ENCODE assay signal across 16 cellular contexts in the genomic region with DNA sequence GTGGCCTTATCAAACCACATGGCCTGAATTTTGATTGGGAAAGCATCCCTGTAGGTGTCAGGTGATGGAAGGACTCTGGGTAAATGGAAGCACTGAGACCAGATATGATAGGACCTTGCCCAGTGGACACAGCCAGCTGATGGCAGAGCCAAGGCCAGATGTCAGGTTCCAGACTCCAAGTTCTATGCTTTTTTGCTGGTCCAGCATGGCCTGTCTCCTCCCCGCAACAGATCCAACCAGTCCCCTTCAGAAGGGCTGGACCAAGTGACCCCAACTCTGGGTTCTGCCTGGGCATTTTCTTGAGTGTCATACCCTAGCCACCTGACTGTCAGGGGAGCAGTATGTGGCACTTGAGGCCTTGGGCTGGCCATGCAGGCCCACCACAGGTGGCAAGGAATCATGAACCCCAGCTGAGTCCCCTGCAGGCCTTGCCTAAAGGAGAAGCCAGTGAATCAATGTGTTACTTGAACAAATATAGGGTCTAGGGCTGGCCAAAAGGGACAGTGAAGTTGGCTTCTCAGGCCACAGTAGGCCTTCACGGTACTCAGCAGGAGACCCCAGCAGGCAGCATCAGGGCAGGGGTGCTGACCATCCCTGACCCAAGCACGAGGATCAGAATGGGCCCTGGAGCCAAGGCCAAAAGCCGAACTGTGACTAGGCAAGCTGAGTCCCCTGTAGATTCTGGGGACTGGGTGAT. TPM values are rescaled to one million over a fixed set of nuclear protein-coding genes. Genes with fewer than 3 reads are reported as not detected.
DNase-seq lines count a peak whose midpoint lies in the region; FAIRE-seq and TF ChIP-seq lines count a peak whose summit lies in the region.
"Had no signal": no experiment of that assay in that cellular context is flagged by ENCODE, and none has a peak within 500 bp of the region (broad histone marks: within the 10 kb centered on the region; RNA-seq: fewer than 3 reads in every experiment).

No MANE protein-coding gene starts in this region.

- no peaks in the 10 kb centered on the region for H3K36me3 ChIP-seq in breast epithelium
- peaks cover 3% of the 10 kb centered on the region for H3K36me3 ChIP-seq in osteoblast (ENCODE audit: insufficient read depth, low read length)
- H3K36me3 ChIP-seq in testis (ENCODE audit: low read depth, missing control alignments): no peaks in the 10 kb centered on the region
- no peaks in the 10 kb centered on the region for H3K36me3 ChIP-seq in Karpas-422 (ENCODE audit: insufficient read depth, low read length)

- DNase-seq in breast epithelium (ENCODE audit: low spot score in 2 of 2): peak; percentile 12 to 13
- DNase-seq in MCF 10A (ENCODE audit: unreplicated experiment): no peak
- peak; percentile 32 for DNase-seq in chondrocyte (ENCODE audit: low spot score)
- DNase-seq in osteoblast (ENCODE audit: insufficient read length, low spot score, missing footprints): peak; percentile 55
- peak; percentile 10 for DNase-seq in testis
- DNase-seq in stimulated activated CD4-positive, alpha-beta T cell treated with anti-CD3 and anti-CD28 coated beads, Interleukin-4, amount 100 ng/mL, for 4 hours: no peak
- no peak for DNase-seq in Karpas-422
- DNase-seq in frontal cortex (ENCODE audit: low spot score in 2 of 2): no peak
- DNase-seq: Caco-2, Kasumi-1, NCI-H1930, NCI-H2171 treated with DMSO at 0.1 percent for 48 hours, NCI-H510A had no signal

- H3K27ac Mint-ChIP-seq in MCF 10A (ENCODE audit: low read depth, unreplicated experiment): no peak overlapping the region
- no peak overlapping the region for H3K27ac Mint-ChIP-seq in chondrocyte (ENCODE audit: unreplicated experiment)

- H3K4me3 ChIP-seq in breast epithelium (no peak overlapping the region), osteoblast (ENCODE audit: insufficient read depth, low read length) (no peak overlapping the region), testis (no peak overlapping the region), Karpas-422 (ENCODE audit: low read length) (no peak overlapping the region)
- H3K4me3 ChIP-seq: A549 had no signal

- WGBS in testis, 2 donors: 93 to 94% methylated on average over 4 of the region's 4 CpGs

- intact Hi-C loops in breast epithelium (cut with DNase I; ENCODE audit: low total_unique reads): no loop called here
- intact Hi-C loops in MCF 10A (cut with micrococcal nuclease): no loop called here
- intact Hi-C loops in testis (cut with DNase I; ENCODE audit: low total_unique reads): no loop called here

- H4K20me1 ChIP-seq in osteoblast (ENCODE audit: insufficient read depth, low read length) (peaks cover 59% of the 10 kb centered on the region), Karpas-422 (ENCODE audit: insufficient read depth, low read depth, low read length) (no peaks in the 10 kb centered on the region)

- TF ChIP-seq POLR2A in breast epithelium (IDR thresholded peaks at IDR 0.05) (no peak), testis (IDR thresholded peaks at IDR 0.05) (no peak)

- no peaks in the 10 kb centered on the region for H3K9me3 ChIP-seq in breast epithelium
- H3K9me3 ChIP-seq in osteoblast (ENCODE audit: low read depth, low read length): no peaks in the 10 kb centered on the region
- H3K9me3 ChIP-seq in testis: no peaks in the 10 kb centered on the region
- no peaks in the 10 kb centered on the region for H3K9me3 ChIP-seq in Karpas-422 (ENCODE audit: low read length)
- H3K9me3 ChIP-seq: A549, Caco-2 had no signal

- H2AFZ ChIP-seq in osteoblast (ENCODE audit: low read length) (no peak overlapping the region), Karpas-422 (ENCODE audit: low read length) (no peak overlapping the region)

- H3K9me3 Mint-ChIP-seq in MCF 10A (ENCODE audit: unreplicated experiment) (no peaks in the 10 kb centered on the region), chondrocyte (ENCODE audit: low read depth) (no peaks in the 10 kb centered on the region)
- H3K9me3 Mint-ChIP-seq: CD14-positive monocyte had no signal

- CTCF ChIA-PET in MCF 10A (lab: Yijun Ruan, JAX): interaction anchor here (0.6 to 1.0 kb wide), 3 partner anchors 17 to 276 kb away, joined by 3 read pairs; no protein-coding TSS in a partner anchor

- H3K4me1 ChIP-seq in breast epithelium (peaks cover 8 to 10% of the 10 kb centered on the region in 2 donors), osteoblast (ENCODE audit: insufficient read depth, low read length) (no peaks in the 10 kb centered on the region), testis (peaks cover 4% of the 10 kb centered on the region), Karpas-422 (ENCODE audit: low read length) (peaks cover 11% of the 10 kb centered on the region)
- H3K4me1 ChIP-seq: A549 had no signal

- no TSS peak for BruUV-seq in MCF 10A (replicated peaks; lab: Mats Ljungman, UMichigan)

- H3K4me1 Mint-ChIP-seq in MCF 10A (ENCODE audit: insufficient read depth, unreplicated experiment) (no peaks in the 10 kb centered on the region), chondrocyte (ENCODE audit: low read depth) (peaks cover 30% of the 10 kb centered on the region)

- no peaks in the 10 kb centered on the region for H3K9me2 ChIP-seq in Karpas-422 (replicated peaks; ENCODE audit: insufficient read depth, low read length)

- H3K36me3 Mint-ChIP-seq in MCF 10A (ENCODE audit: insufficient read depth, unreplicated experiment): peaks cover 12% of the 10 kb centered on the region
- H3K36me3 Mint-ChIP-seq in chondrocyte (ENCODE audit: low read depth): peaks cover 6% of the 10 kb centered on the region

- TF ChIP-seq CTCF in breast epithelium (IDR thresholded peaks at IDR 0.05): no peak
- no peak for TF ChIP-seq CTCF in MCF 10A (IDR thresholded peaks at IDR 0.05; ENCODE audit: unreplicated experiment)
- TF ChIP-seq CTCF in chondrocyte (IDR thresholded peaks at IDR 0.05): no peak
- TF ChIP-seq CTCF in osteoblast (IDR thresholded peaks at IDR 0.05; ENCODE audit: extremely low read depth, low read depth, low read length): no peak
- TF ChIP-seq CTCF in testis (IDR thresholded peaks at IDR 0.05): no peak

- H3K79me2 ChIP-seq in osteoblast (ENCODE audit: insufficient read depth, low read length): peaks cover 84% of the 10 kb centered on the region
- peaks cover 46% of the 10 kb centered on the region for H3K79me2 ChIP-seq in Karpas-422 (ENCODE audit: low read length)

- POLR2A ChIA-PET in MCF 10A (lab: Yijun Ruan, JAX): interaction anchor here (1.2 kb wide), 1 partner anchor 206 kb away, joined by 3 read pairs; no protein-coding TSS in a partner anchor

- H3K27ac ChIP-seq in breast epithelium (peak overlapping the region in 1 of 2 donors; percentile 73), osteoblast (ENCODE audit: low read depth, low read length) (no peak overlapping the region), testis (no peak overlapping the region), Karpas-422 (ENCODE audit: low read length) (no peak overlapping the region)
- H3K27ac ChIP-seq: A549 had no signal

- H3K27me3 Mint-ChIP-seq in MCF 10A (ENCODE audit: insufficient read depth, unreplicated experiment) (no peaks in the 10 kb centered on the region), chondrocyte (ENCODE audit: low read depth) (no peaks in the 10 kb centered on the region)

- no peak overlapping the region for H3K9ac ChIP-seq in Karpas-422 (ENCODE audit: low read length)

- no peak for FAIRE-seq in frontal cortex (lab: Jason Lieb, UNC)
- FAIRE-seq: A549, RCC 7860 had no signal

- H3K4me3 Mint-ChIP-seq in MCF 10A (ENCODE audit: unreplicated experiment): no peak overlapping the region
- H3K4me3 Mint-ChIP-seq in chondrocyte (ENCODE audit: unreplicated experiment): no peak overlapping the region
- H3K4me3 Mint-ChIP-seq: CD14-positive monocyte had no signal

- no peak overlapping the region for H3K4me2 ChIP-seq in osteoblast (ENCODE audit: insufficient read depth, low read length)
- H3K4me2 ChIP-seq in Karpas-422 (ENCODE audit: low read depth, low read length, poor library complexity, severe bottlenecking): no peak overlapping the region
- H3K4me2 ChIP-seq: A549 had no signal

- H3K27me3 ChIP-seq in breast epithelium (no peaks in the 10 kb centered on the region), osteoblast (ENCODE audit: insufficient read depth, low read length) (no peaks in the 10 kb centered on the region), testis (no peaks in the 10 kb centered on the region), Karpas-422 (ENCODE audit: low read length) (no peaks in the 10 kb centered on the region)

RNA-seq across cellular contexts. Expression of gene KCNQ1OT1, which starts 27.1 kb away (rescaled TPM):
- 1 to 10 TPM; 2.1 to 5.3 (median 3.6) TPM for total RNA-seq in breast epithelium
- total RNA-seq in MCF 10A (2022): 1.3 and 1.7 TPM in 2 replicates
- 2.5 to 8.5 TPM (median 2.7 TPM) in 3 replicates for total RNA-seq in chondrocyte
- total RNA-seq in osteoblast: 5.1 and 6.2 TPM in 2 replicates
- 1 to 10 TPM; 4.0 to 5.9 TPM for total RNA-seq in testis
- 0.20 TPM for polyA plus RNA-seq in testis (ENCODE audit: insufficient read depth, low read depth, low replicate concordance)
- total RNA-seq in Karpas-422 (2014; rRNA removed; shearing (Covaris generic); ENCODE audit: low replicate concordance): 2.7 and 3.0 TPM in 2 replicates
- 2.0 TPM for total RNA-seq in frontal cortex

Comparison
In these comparisons a context has a peak if more than half of its experiments do, and no peak if none do; other contexts are left out.
1. DNase-seq: peak in breast epithelium (2 of 2), chondrocyte (single experiment), osteoblast (single experiment) and testis (single experiment); none in MCF 10A (single experiment), stimulated activated CD4-positive, alpha-beta T cell treated with anti-CD3 and anti-CD28 coated beads, Interleukin-4, amount 100 ng/mL, for 4 hours (0 of 2), Karpas-422 (single experiment) and frontal cortex (0 of 2).